16 cellular contexts compared by ENCODE assay signal in the genomic region with DNA sequence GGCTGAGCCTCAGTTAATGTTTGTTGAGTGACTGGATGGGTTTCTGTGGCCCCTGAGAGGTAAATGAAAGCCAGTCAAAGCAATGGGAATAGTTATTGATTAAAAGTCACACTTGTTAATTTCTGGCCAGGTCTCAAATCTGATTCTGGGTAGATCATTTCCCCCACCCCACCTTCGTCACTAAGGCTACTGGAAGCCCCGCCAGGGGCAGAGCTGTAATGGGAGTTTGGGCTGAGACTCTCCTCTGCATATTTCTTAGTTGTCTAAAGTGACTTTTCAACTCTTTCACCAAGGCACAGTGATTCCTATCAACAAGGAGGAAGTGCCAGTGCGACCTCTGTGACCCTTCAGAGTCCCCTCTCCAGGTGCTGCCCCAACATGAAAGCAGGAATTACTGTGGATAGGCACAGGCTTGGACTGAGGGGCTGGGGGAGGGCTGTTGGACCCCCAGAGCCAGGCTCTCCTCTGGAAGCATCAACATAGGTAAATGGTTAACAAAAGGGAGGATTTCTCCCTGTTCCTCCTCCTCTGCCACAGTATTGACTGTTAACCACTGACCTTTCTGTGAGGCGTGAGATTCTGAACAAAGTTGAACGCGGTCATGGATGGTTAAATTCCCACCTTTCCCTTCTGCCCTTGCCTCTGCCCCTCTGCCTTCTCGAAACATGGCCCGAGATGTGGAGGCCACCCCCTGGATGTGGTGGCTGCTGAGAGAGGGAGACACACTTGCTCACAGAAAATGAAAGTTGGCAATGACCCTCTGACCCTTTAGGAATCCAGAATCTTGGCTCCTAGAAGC. TPM values are rescaled to one million over a fixed set of nuclear protein-coding genes. Genes with fewer than 3 reads are reported as not detected.
"Had no signal": no experiment of that assay in that cellular context is flagged by ENCODE, and none has a peak within 500 bp of the region (broad histone marks: within the 10 kb centered on the region; RNA-seq: fewer than 3 reads in every experiment).

No MANE protein-coding gene starts in this region.

- H3K9me3 ChIP-seq: esophagus muscularis mucosa had no signal

- ATAC-seq: naive thymus-derived CD4-positive, alpha-beta T cell; SK-N-SH treated with all-trans-retinoic acid at 6 μM for 48 hours; stimulated activated effector memory CD8-positive, alpha-beta T cell treated with anti-CD3 and anti-CD28 coated beads, Interleukin-12 subunit alpha, Interleukin-12 subunit beta, amount 100 ng/mL, for 72 hours had no signal

- H3K4me3 ChIP-seq: esophagus muscularis mucosa, lung had no signal

- H3K27ac ChIP-seq: esophagus muscularis mucosa had no signal

- FAIRE-seq: endometrium had no signal

- H3K27me3 ChIP-seq: esophagus muscularis mucosa had no signal

- DNase-seq: activated CD4-positive, alpha-beta T cell treated with anti-CD3 and anti-CD28 coated beads, Interleukin-2, amount 10 ng/mL, durations not matched to agents 24 days and 14 days; activated T-cell treated with anti-CD3 and anti-CD28 coated beads for 4 hours; foreskin fibroblast; head of caudate nucleus; naive thymus-derived CD4-positive, alpha-beta T cell; nucleus accumbens; Right ventricle myocardium superior; substantia nigra; trophoblast cell had no signal

- H3K4me1 ChIP-seq: esophagus muscularis mucosa had no signal

RNA-seq across cellular contexts. Expression of gene TBX2, which starts 20.8 kb away (rescaled TPM):
- total RNA-seq: activated CD4-positive, alpha-beta T cell treated with anti-CD3 and anti-CD28 coated beads, Interleukin-2, amount 10 ng/mL, durations not matched to agents 24 days and 14 days; activated CD8-positive, alpha-beta memory T cell treated with anti-CD3 and anti-CD28 coated beads for 36 hours; naive thymus-derived CD4-positive, alpha-beta T cell; T-helper 1 cell treated with Interleukin-12 subunit alpha and Interleukin-12 subunit beta and Interleukin-4 antibody, amounts not matched to agents 30 ng/mL and 1 ng/mL, for 36 hours had no signal
- polyA plus RNA-seq: naive thymus-derived CD4-positive, alpha-beta T cell had no signal
